In the genomic region with DNA sequence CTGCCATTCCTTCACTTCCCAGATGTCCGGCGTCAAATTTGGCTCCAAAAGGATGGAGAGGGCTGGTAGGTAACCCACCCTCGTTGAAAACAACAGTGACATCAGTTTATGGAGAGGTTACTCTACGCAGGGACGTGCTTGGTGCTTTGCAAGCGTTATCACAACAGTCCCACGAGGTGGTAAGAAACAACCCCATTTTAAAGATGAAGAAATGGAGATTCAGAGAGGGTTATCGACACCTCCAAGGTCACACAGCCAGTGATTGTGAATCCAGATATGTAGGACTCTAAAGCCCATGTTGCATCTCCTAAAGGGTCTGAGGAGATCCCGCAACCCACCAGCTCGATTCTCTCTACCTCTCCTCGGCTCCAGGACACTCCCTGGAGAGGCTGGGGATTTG, we compare ENCODE assay signal across 8 cellular contexts. TPM values are rescaled to one million over a fixed set of nuclear protein-coding genes. Genes with fewer than 3 reads are reported as not detected.
A peak's percentile ranks its signal among the peaks of the same experiment; 100 is the strongest.
DNase-seq lines count a peak whose midpoint lies in the region; ATAC-seq and TF ChIP-seq lines count a peak whose summit lies in the region.

No MANE protein-coding gene starts in this region.

- peaks cover 22% of the 10 kb centered on the region for H3K27me3 Mint-ChIP-seq in H9 (ENCODE audit: low read depth)
- H3K27me3 Mint-ChIP-seq in activated naive CD8-positive, alpha-beta T cell treated with anti-CD3 and anti-CD28 coated beads, Interleukin-2, amount 10 ng/mL, durations not matched to agents 7 days and 5 days = peaks cover 23% of the 10 kb centered on the region

- no peak overlapping the region for H3T11ph ChIP-seq in H9 (ENCODE audit: low read length)

- H2BK120ac ChIP-seq in H9 (ENCODE audit: low read depth, low read length, poor library complexity, severe bottlenecking) (no peak overlapping the region), mesendoderm (ENCODE audit: low read depth, low read length) (no peak overlapping the region)

- H3K9ac ChIP-seq in H9 (ENCODE audit: extremely low read depth, insufficient read length, low read length) (peak overlapping the region; percentile 20), mesendoderm (ENCODE audit: low read length) (peak overlapping the region; percentile 58)

- H3K36me3 Mint-ChIP-seq in H9 (ENCODE audit: insufficient read depth in 1 of 3, low read depth in 3 of 3) = peaks cover 6 to 25% (median 13%) of the 10 kb centered on the region in 3 experiments; a peak in 6 of 7 replicates
- no peaks in the 10 kb centered on the region for H3K36me3 Mint-ChIP-seq in activated naive CD8-positive, alpha-beta T cell treated with anti-CD3 and anti-CD28 coated beads, Interleukin-2, amount 10 ng/mL, durations not matched to agents 7 days and 5 days

- H4K91ac ChIP-seq in H9 (ENCODE audit: insufficient read length, low read depth, low read length) = no peak overlapping the region

- H4K5ac ChIP-seq in H9 (ENCODE audit: insufficient read length, low read depth, low read length) (no peak overlapping the region), mesendoderm (ENCODE audit: low read length) (peak overlapping the region; percentile 29)

- TF ChIP-seq CTCF in AG10803 (conservative IDR thresholded peaks at IDR 0.05; ENCODE audit: low read length) (no peak), H9 (conservative IDR thresholded peaks at IDR 0.05) (no peak)

- H3K4me1 ChIP-seq in H9 (ENCODE audit: insufficient read depth, low read length) (no peaks in the 10 kb centered on the region; the same call in 1 of the 2 replicates), mesendoderm (ENCODE audit: control insufficient read depth, low read depth, low read length) (peaks cover 4% of the 10 kb centered on the region)

- H3K79me2 ChIP-seq in H9 (ENCODE audit: insufficient read depth, low read length) (no peaks in the 10 kb centered on the region; the same call in 1 of the 2 replicates), mesendoderm (ENCODE audit: control insufficient read depth, insufficient read depth, low read length) (peaks cover 16% of the 10 kb centered on the region)

- H4K8ac ChIP-seq in H9 (replicated peaks; ENCODE audit: insufficient read length, low read depth, low read length) = no peak overlapping the region
- no peak overlapping the region for H4K8ac ChIP-seq in mesendoderm (ENCODE audit: low read depth, low read length)

- H3K4ac ChIP-seq in H9 (ENCODE audit: low read depth, low read length) (no peak overlapping the region), mesendoderm (ENCODE audit: low read depth, low read length) (peak overlapping the region; percentile 64)

- H3K4me3 Mint-ChIP-seq in H9 = peak overlapping the region; percentile 81 to 99
- H3K4me3 Mint-ChIP-seq in activated naive CD8-positive, alpha-beta T cell treated with anti-CD3 and anti-CD28 coated beads, Interleukin-2, amount 10 ng/mL, durations not matched to agents 7 days and 5 days = peak overlapping the region; percentile 91

- H3K27ac ChIP-seq in H9 (ENCODE audit: insufficient read length, low read depth, low read length) = no peak overlapping the region
- no peak overlapping the region for H3K27ac ChIP-seq in mesendoderm (ENCODE audit: low read depth, low read length)

- H2BK5ac ChIP-seq in H9 (ENCODE audit: insufficient read length, low read length) = no peak overlapping the region
- no peak overlapping the region for H2BK5ac ChIP-seq in mesendoderm (ENCODE audit: low read length)

- DNase-seq in AG10803 (ENCODE audit: low read depth) (no peak), H9 (no peak), mesendoderm (peak; percentile 56), germinal center (ENCODE audit: low spot score) (no peak), KBM-7 (no peak), SW 1271 (lab: John Stamatoyannopoulos, UW) (no peak)
- no peak for DNase-seq in activated naive CD8-positive, alpha-beta T cell treated with anti-CD3 and anti-CD28 coated beads, Interleukin-2, amount 10 ng/mL, durations not matched to agents 7 days and 5 days

- H3K79me1 ChIP-seq in H9 (ENCODE audit: insufficient read depth, low read depth, low read length, poor library complexity, severe bottlenecking) (no peaks in the 10 kb centered on the region), mesendoderm (ENCODE audit: low read length) (no peaks in the 10 kb centered on the region)

- H2BK20ac ChIP-seq in H9 (ENCODE audit: low read depth, low read length, poor library complexity, severe bottlenecking) = no peak overlapping the region

- peak overlapping the region; percentile 48 for H3K4me3 ChIP-seq in AG10803 (ENCODE audit: low read length)
- H3K4me3 ChIP-seq in mesendoderm (ENCODE audit: low read length) = peak overlapping the region; percentile 35

- POLR2A ChIA-PET in activated naive CD8-positive, alpha-beta T cell treated with anti-CD3 and anti-CD28 coated beads, Interleukin-2, amount 10 ng/mL, durations not matched to agents 7 days and 5 days (lab: Charles Lee) = interaction anchor here (1.0 to 1.5 kb wide), 2 partner anchors 153 to 228 kb away, joined by 3 to 6 read pairs; no protein-coding TSS in a partner anchor

- no peaks in the 10 kb centered on the region for H3K9me3 ChIP-seq in H9 (ENCODE audit: control insufficient read depth, low read depth, low read length)

- H3K36me3 ChIP-seq in mesendoderm (ENCODE audit: control insufficient read depth, insufficient read depth, low read length) = no peaks in the 10 kb centered on the region

- WGBS in H9 (ENCODE audit: extremely low coverage, insufficient read length, low lambda C conversion rate) = no CpG with 5 or more reads among the region's 11 CpGs
- WGBS in mesendoderm (ENCODE audit: extremely low coverage, insufficient coverage, low lambda C conversion rate) = no CpG with 5 or more reads among the region's 11 CpGs

- no peak overlapping the region for H2AK5ac ChIP-seq in H9 (ENCODE audit: insufficient read length, low read length)
- no peak overlapping the region for H2AK5ac ChIP-seq in mesendoderm (ENCODE audit: low read length)

- peak overlapping the region; percentile 85 to 97 (median 93); a peak in 6 of 7 replicates for H3K27ac Mint-ChIP-seq in H9
- H3K27ac Mint-ChIP-seq in activated naive CD8-positive, alpha-beta T cell treated with anti-CD3 and anti-CD28 coated beads, Interleukin-2, amount 10 ng/mL, durations not matched to agents 7 days and 5 days = peak overlapping the region; percentile 84

- no peak overlapping the region for H2BK12ac ChIP-seq in H9 (ENCODE audit: insufficient read length, low read depth, low read length)

- no peaks in the 10 kb centered on the region for H4K20me1 ChIP-seq in H9 (ENCODE audit: control insufficient read depth, insufficient read depth, insufficient read length)

- H3K4me1 Mint-ChIP-seq in H9 = peaks cover 40 to 50% of the 10 kb centered on the region in 2 experiments
- H3K4me1 Mint-ChIP-seq in activated naive CD8-positive, alpha-beta T cell treated with anti-CD3 and anti-CD28 coated beads, Interleukin-2, amount 10 ng/mL, durations not matched to agents 7 days and 5 days = peaks cover 17% of the 10 kb centered on the region

- H3K18ac ChIP-seq in H9 (ENCODE audit: insufficient read length, low read depth, low read length) = peak overlapping the region; percentile 3
- peak overlapping the region; percentile 88 for H3K18ac ChIP-seq in mesendoderm (ENCODE audit: low read length)

- in situ Hi-C loops in KBM-7 (cut with MboI; ENCODE audit: low pct_unique_long_range_greater_than_20kb, low sequenced_read_pairs) = no loop called here

- peak; percentile 27 for ATAC-seq in activated naive CD8-positive, alpha-beta T cell treated with anti-CD3 and anti-CD28 coated beads, Interleukin-2, amount 10 ng/mL, durations not matched to agents 7 days and 5 days (ENCODE audit: low read depth)
- ATAC-seq in HG02884 (IDR thresholded peaks at IDR 0.05; ENCODE audit: unreplicated experiment) = no peak

- H2AFZ ChIP-seq in H9 (ENCODE audit: low read length) = no peak overlapping the region

- no peaks in the 10 kb centered on the region; a peak in 1 of 5 replicates for H3K9me3 Mint-ChIP-seq in H9
- no peaks in the 10 kb centered on the region for H3K9me3 Mint-ChIP-seq in activated naive CD8-positive, alpha-beta T cell treated with anti-CD3 and anti-CD28 coated beads, Interleukin-2, amount 10 ng/mL, durations not matched to agents 7 days and 5 days

- H3K4me2 ChIP-seq in H9 (ENCODE audit: insufficient read depth, insufficient read length, low read length) = peak overlapping the region; percentile 75
- H3K4me2 ChIP-seq in mesendoderm (ENCODE audit: low read length) = peak overlapping the region; percentile 76

- H3K23ac ChIP-seq in H9 (ENCODE audit: insufficient read length, low read depth, low read length) (no peak overlapping the region), mesendoderm (ENCODE audit: low read length) (no peak overlapping the region)

- peaks cover 16% of the 10 kb centered on the region for H3K23me2 ChIP-seq in H9 (ENCODE audit: insufficient read length, low read depth, low read length, poor library complexity, severe bottlenecking)

- H2BK15ac ChIP-seq in H9 (ENCODE audit: low read depth, low read length) (no peak overlapping the region), mesendoderm (replicated peaks; ENCODE audit: low read depth) (no peak overlapping the region)

- H3K27me3 ChIP-seq in H9 (ENCODE audit: insufficient read depth, low read length) (no peaks in the 10 kb centered on the region), mesendoderm (ENCODE audit: insufficient read depth, low read length, poor library complexity) (no peaks in the 10 kb centered on the region)

- H3K56ac ChIP-seq in H9 (ENCODE audit: insufficient read length, low read depth, low read length) = no peak overlapping the region
- H3K56ac ChIP-seq in mesendoderm (ENCODE audit: low read length) = peak overlapping the region; percentile 80

- peak overlapping the region; percentile 19; the same call in 1 of the 2 replicates for H3K14ac ChIP-seq in H9 (ENCODE audit: insufficient read depth, low read length)

RNA-seq across cellular contexts. Expression of gene MIAT, which starts 0.8 kb away (rescaled TPM):
- total RNA-seq in H9 (2021) = 77.0 and 85.6 TPM in 2 replicates
- total RNA-seq in activated naive CD8-positive, alpha-beta T cell treated with anti-CD3 and anti-CD28 coated beads, Interleukin-2, amount 10 ng/mL, durations not matched to agents 7 days and 5 days = 100 to 1,000 TPM; 190 to 229 TPM
- polyA plus RNA-seq in mesendoderm (2013, experiment 1 of 2) = 5.6 TPM
- 5.2 TPM for polyA plus RNA-seq in mesendoderm (2013, experiment 2 of 2)

RNA-seq across cellular contexts. Expression of gene CRYBA4, which starts 36.4 kb away (rescaled TPM):
- total RNA-seq in H9 (2021) = 0.37 and 0.52 TPM in 2 replicates
- not detected for total RNA-seq in activated naive CD8-positive, alpha-beta T cell treated with anti-CD3 and anti-CD28 coated beads, Interleukin-2, amount 10 ng/mL, durations not matched to agents 7 days and 5 days
- 0.72 TPM for polyA plus RNA-seq in mesendoderm (2013, experiment 1 of 2)
- polyA plus RNA-seq in mesendoderm (2013, experiment 2 of 2) = 0.60 TPM

RNA-seq across cellular contexts. Expression of gene CRYBB1, which starts 40.3 kb away (rescaled TPM):
- 4.3 and 5.4 TPM in 2 replicates for total RNA-seq in H9 (2021)
- not detected for total RNA-seq in activated naive CD8-positive, alpha-beta T cell treated with anti-CD3 and anti-CD28 coated beads, Interleukin-2, amount 10 ng/mL, durations not matched to agents 7 days and 5 days
- 7.3 TPM for polyA plus RNA-seq in mesendoderm (2013, experiment 1 of 2)
- 7.5 TPM for polyA plus RNA-seq in mesendoderm (2013, experiment 2 of 2)
